8 cellular contexts compared by ENCODE assay signal in genomic region chr4:26856906-26857277, GRCh38. TPM values are rescaled to one million over a fixed set of nuclear protein-coding genes. Genes with fewer than 3 reads are reported as not detected.
A peak's percentile ranks its signal among the peaks of the same experiment; 100 is the strongest.
DNase-seq lines count a peak whose midpoint lies in the region; ATAC-seq and TF ChIP-seq lines count a peak whose summit lies in the region.

No MANE protein-coding gene starts in this region.

- no peaks in the 10 kb centered on the region for H3K27me3 ChIP-seq in Karpas-422 (ENCODE audit: low read length)
- H3K27me3 ChIP-seq in colonic mucosa = no peaks in the 10 kb centered on the region
- no peaks in the 10 kb centered on the region for H3K27me3 ChIP-seq in naive thymus-derived CD4-positive, alpha-beta T cell (ENCODE audit: control insufficient read depth in 2 of 2, insufficient read depth in 2 of 2, low read length in 2 of 2)

- peaks cover 0 to 5% (median 0%) of the 10 kb centered on the region in 5 donors for H3K27me3 Mint-ChIP-seq in naive thymus-derived CD4-positive, alpha-beta T cell

- H3K27ac Mint-ChIP-seq in naive thymus-derived CD4-positive, alpha-beta T cell = peak overlapping the region; percentile 87 to 98 (median 96)

- 0 out of 2 replicates have a peak, but pooled peaks cover 1% of the 10 kb centered on the region for H4K20me1 ChIP-seq in Karpas-422 (ENCODE audit: insufficient read depth, low read depth, low read length)

- intact Hi-C loops in colonic mucosa (cut with DNase I) = no loop called here
- intact Hi-C loops in naive thymus-derived CD4-positive, alpha-beta T cell (cut with micrococcal nuclease) = loop anchor here (1.0 to 5.0 kb wide), 10 partner anchors 69 to 1622 kb away; partner anchors contain the start of genes PI4K2B (in 1 of the 2), RBPJ (in 1 of the 2) and SMIM20 (in 1 of the 2)

- CTCF ChIA-PET in naive thymus-derived CD4-positive, alpha-beta T cell (lab: Charles Lee) = interaction anchor here (0.6 kb wide), 1 partner anchor 150 kb away, joined by 3 read pairs; no protein-coding TSS in a partner anchor

- DNase-seq in AG10803 (ENCODE audit: low read depth) (no peak), Karpas-422 (no peak), colonic mucosa (no peak), NCI-H82 treated with DMSO at 0.1 percent for 48 hours (lab: John Stamatoyannopoulos, UW; ENCODE audit: unreplicated experiment) (no peak), cerebellar nuclear complex (lab: John Stamatoyannopoulos, UW) (no peak), AML-193 (lab: John Stamatoyannopoulos, UW) (no peak)
- DNase-seq in naive thymus-derived CD4-positive, alpha-beta T cell = no peak

- peak overlapping the region; percentile 70 for H3K4me3 ChIP-seq in AG10803 (ENCODE audit: low read length)
- H3K4me3 ChIP-seq in Karpas-422 (ENCODE audit: low read length) = peak overlapping the region; percentile 92
- H3K4me3 ChIP-seq in colonic mucosa = peak overlapping the region; percentile 54
- peak overlapping the region; percentile 82 for H3K4me3 ChIP-seq in naive thymus-derived CD4-positive, alpha-beta T cell (ENCODE audit: low read length)

- H2AFZ ChIP-seq in Karpas-422 (ENCODE audit: low read length) = peak overlapping the region; percentile 82; the same call in 1 of the 2 replicates

- TF ChIP-seq CTCF in AG10803 (conservative IDR thresholded peaks at IDR 0.05; ENCODE audit: low read length) (no peak), colonic mucosa (IDR thresholded peaks at IDR 0.05) (no peak)

- H3K4me3 Mint-ChIP-seq in naive thymus-derived CD4-positive, alpha-beta T cell = peak overlapping the region; percentile 88 to 100 (median 97)

- peaks cover 21% of the 10 kb centered on the region for H3K79me2 ChIP-seq in Karpas-422 (ENCODE audit: low read length)

- H3K9me3 ChIP-seq in Karpas-422 (ENCODE audit: low read length) (no peaks in the 10 kb centered on the region), colonic mucosa (no peaks in the 10 kb centered on the region)
- no peaks in the 10 kb centered on the region for H3K9me3 ChIP-seq in naive thymus-derived CD4-positive, alpha-beta T cell (ENCODE audit: control insufficient read depth in 2 of 3, low read length in 3 of 3)

- H3K27ac ChIP-seq in Karpas-422 (ENCODE audit: low read length) (peak overlapping the region; percentile 29), colonic mucosa (peak overlapping the region; percentile 97)
- H3K27ac ChIP-seq in naive thymus-derived CD4-positive, alpha-beta T cell (ENCODE audit: low read depth, low read length) = peak overlapping the region; percentile 90

- no peaks in the 10 kb centered on the region for H3K9me3 Mint-ChIP-seq in naive thymus-derived CD4-positive, alpha-beta T cell

- H3K4me1 Mint-ChIP-seq in naive thymus-derived CD4-positive, alpha-beta T cell = peaks cover 25 to 46% (median 40%) of the 10 kb centered on the region in 7 donors

- no peaks in the 10 kb centered on the region for H3K9me2 ChIP-seq in Karpas-422 (replicated peaks; ENCODE audit: insufficient read depth, low read length)

- H3K36me3 ChIP-seq in Karpas-422 (ENCODE audit: insufficient read depth, low read length) = no peaks in the 10 kb centered on the region
- no peaks in the 10 kb centered on the region for H3K36me3 ChIP-seq in colonic mucosa
- peaks cover 0 to 5% (median 0%) of the 10 kb centered on the region in 3 experiments for H3K36me3 ChIP-seq in naive thymus-derived CD4-positive, alpha-beta T cell (ENCODE audit: control insufficient read depth in 2 of 3, insufficient read depth in 3 of 3, low read length in 3 of 3)

- H3K4me2 ChIP-seq in Karpas-422 (ENCODE audit: low read depth, low read length, poor library complexity, severe bottlenecking) = peak overlapping the region; percentile 98

- peak overlapping the region; percentile 98 for H3K9ac ChIP-seq in Karpas-422 (ENCODE audit: low read length)
- peak overlapping the region; percentile 67 to 92 for H3K9ac ChIP-seq in colonic mucosa (ENCODE audit: low read depth in 2 of 2, low read length in 2 of 2)

- H3K36me3 Mint-ChIP-seq in naive thymus-derived CD4-positive, alpha-beta T cell = peaks cover 0 to 7% (median 0%) of the 10 kb centered on the region in 5 donors

- POLR2A ChIA-PET in naive thymus-derived CD4-positive, alpha-beta T cell (lab: Charles Lee) = interaction anchor here (0.6 to 7.1 kb wide), 12 partner anchors 10 to 273 kb away, joined by 3 to 126 read pairs (median 4); partner anchors contain the start of gene TBC1D19

- ATAC-seq in naive thymus-derived CD4-positive, alpha-beta T cell = no peak
- ATAC-seq in GM21447 (IDR thresholded peaks at IDR 0.05; ENCODE audit: unreplicated experiment) = no peak

- H3K4me1 ChIP-seq in Karpas-422 (ENCODE audit: low read length) (peaks cover 32% of the 10 kb centered on the region), colonic mucosa (no peaks in the 10 kb centered on the region)
- peaks cover 22 to 27% of the 10 kb centered on the region in 2 donors for H3K4me1 ChIP-seq in naive thymus-derived CD4-positive, alpha-beta T cell (ENCODE audit: control insufficient read depth in 2 of 2, insufficient read depth in 2 of 2, low read length in 2 of 2)

RNA-seq across cellular contexts. Expression of gene STIM2, which starts 3.7 kb away (rescaled TPM):
- total RNA-seq in Karpas-422 (2014; rRNA removed; shearing (Covaris generic); ENCODE audit: low replicate concordance) = 96.4 and 203 TPM in 2 replicates
- 10 to 100 TPM; 20.7 to 30.3 TPM for total RNA-seq in colonic mucosa
- total RNA-seq in naive thymus-derived CD4-positive, alpha-beta T cell = 100 to 1,000 TPM in 1 of 5 experiments, 10 to 100 TPM in 4; 61.7 to 103 (median 74.5) TPM
- 10 to 100 TPM; 24.6 to 38.4 TPM for polyA plus RNA-seq in naive thymus-derived CD4-positive, alpha-beta T cell

Comparison
In these comparisons a context has a peak if more than half of its experiments do, and no peak if none do; other contexts are left out.
1. H3K27ac ChIP-seq: peak in every context shown above with its lines; median percentile 97 in colonic mucosa; 90 in naive thymus-derived CD4-positive, alpha-beta T cell; 29 in Karpas-422.